In genomic region chr7:22872087-22872807, GRCh38 we compare ENCODE assay signal across 9 cellular contexts. TPM values are rescaled to one million over a fixed set of nuclear protein-coding genes. Genes with fewer than 3 reads are reported as not detected.
DNase-seq lines count a peak whose midpoint lies in the region; ATAC-seq and TF ChIP-seq lines count a peak whose summit lies in the region.
"Had no signal": no experiment of that assay in that cellular context is flagged by ENCODE, and none has a peak within 500 bp of the region (broad histone marks: within the 10 kb centered on the region; RNA-seq: fewer than 3 reads in every experiment).

No MANE protein-coding gene starts in this region.

- CTCF ChIA-PET in Calu3 (lab: Charles Lee), result interaction anchor here (1.6 kb wide), 1 partner anchor 182 kb away, joined by 3 read pairs; no protein-coding TSS in a partner anchor

- H3K27me3 Mint-ChIP-seq in glutamatergic neuron (ENCODE audit: unreplicated experiment) (peaks cover 2% of the 10 kb centered on the region), Calu3 (ENCODE audit: unreplicated experiment) (peaks cover 17% of the 10 kb centered on the region)

- TF ChIP-seq CTCF in glutamatergic neuron (IDR thresholded peaks at IDR 0.05; ENCODE audit: partially characterized antibody, unreplicated experiment), result no peak
- no peak for TF ChIP-seq CTCF in Calu3 (IDR thresholded peaks at IDR 0.05; ENCODE audit: unreplicated experiment)

- H3K27ac Mint-ChIP-seq in glutamatergic neuron (ENCODE audit: unreplicated experiment) (peak overlapping the region; percentile 7), Calu3 (ENCODE audit: unreplicated experiment) (no peak overlapping the region)

- H3K4me3 Mint-ChIP-seq in glutamatergic neuron (ENCODE audit: unreplicated experiment) (no peak overlapping the region), Calu3 (ENCODE audit: low read depth, unreplicated experiment) (no peak overlapping the region)

- intact Hi-C loops in Calu3 (cut with micrococcal nuclease; ENCODE audit: unreplicated experiment), result no loop called here

- H3K36me3 Mint-ChIP-seq in glutamatergic neuron (ENCODE audit: unreplicated experiment) (peaks cover 4% of the 10 kb centered on the region), Calu3 (ENCODE audit: insufficient read depth, unreplicated experiment) (no peaks in the 10 kb centered on the region)

- ATAC-seq in GM18520 (IDR thresholded peaks at IDR 0.05; ENCODE audit: unreplicated experiment) (peak; percentile 92), GM21529 (IDR thresholded peaks at IDR 0.05; ENCODE audit: unreplicated experiment) (peak; percentile 97), HG03439 (IDR thresholded peaks at IDR 0.05; ENCODE audit: unreplicated experiment) (peak; percentile 93)

- no peak for DNase-seq in glutamatergic neuron
- no peak for DNase-seq in NCI-H2196 (lab: John Stamatoyannopoulos, UW; ENCODE audit: unreplicated experiment)
- no peak for DNase-seq in SHP77 treated with DMSO at 0.1 percent for 48 hours (lab: John Stamatoyannopoulos, UW)
- DNase-seq in Calu3, result no peak
- no peak for DNase-seq in activated CD4-positive, alpha-beta T cell treated with anti-CD3 and anti-CD28 coated beads, Interleukin-2, amount 50 U/mL, for 1 hour
- DNase-seq: colonic mucosa had no signal

- H3K4me1 Mint-ChIP-seq in glutamatergic neuron (ENCODE audit: low read depth, unreplicated experiment) (peaks cover 22% of the 10 kb centered on the region), Calu3 (ENCODE audit: low read depth, unreplicated experiment) (no peaks in the 10 kb centered on the region)

- no TSS peak for BruUV-seq in Calu3 (replicated peaks; lab: Mats Ljungman, UMichigan)

- H3K9me3 Mint-ChIP-seq in glutamatergic neuron (ENCODE audit: unreplicated experiment), result peaks cover 5% of the 10 kb centered on the region
- no peaks in the 10 kb centered on the region for H3K9me3 Mint-ChIP-seq in Calu3 (ENCODE audit: low read depth, unreplicated experiment)

RNA-seq across cellular contexts. Expression of gene TOMM7, which starts 49.6 kb away (rescaled TPM):
- total RNA-seq in glutamatergic neuron (ENCODE audit: unreplicated experiment) (111 TPM), Calu3 (2022) (272 and 290 TPM in 2 replicates)
